In the genomic region with DNA sequence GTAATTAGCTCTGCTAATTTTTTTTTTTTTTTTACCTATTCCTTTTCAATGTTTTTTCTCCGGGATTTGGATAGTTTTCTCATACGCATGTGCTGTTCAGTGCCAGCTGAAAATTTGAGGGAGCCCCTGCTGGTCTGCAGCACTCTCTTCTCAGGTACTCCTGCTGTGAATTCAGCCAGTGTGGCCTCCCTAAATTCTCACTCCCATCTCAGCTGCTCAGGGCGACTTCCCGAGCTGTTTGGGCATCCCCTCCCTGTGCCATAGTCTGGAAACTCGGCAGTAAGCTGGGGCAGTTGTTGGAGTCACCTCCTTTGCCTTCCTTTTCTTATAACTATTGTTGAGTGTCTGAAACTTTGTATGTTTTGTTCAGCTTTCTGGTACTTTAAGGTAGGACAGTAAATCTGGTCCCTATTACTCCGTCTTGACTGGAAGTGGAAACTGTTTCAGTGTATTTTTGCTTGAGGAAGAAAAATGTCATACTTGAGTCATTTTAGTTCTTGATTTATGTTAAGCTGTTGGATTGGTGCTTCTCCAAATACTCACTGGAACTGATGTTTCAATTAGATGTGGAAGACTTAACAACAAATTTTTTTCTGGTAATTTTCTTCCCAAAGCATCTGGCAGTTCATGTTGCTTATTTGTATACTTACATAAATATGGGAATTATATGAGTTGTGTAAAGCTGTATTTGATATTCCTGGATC, we compare ENCODE assay signal across 22 cellular contexts. TPM values are rescaled to one million over a fixed set of nuclear protein-coding genes. Genes with fewer than 3 reads are reported as not detected.
DNase-seq lines count a peak whose midpoint lies in the region; ATAC-seq, FAIRE-seq and TF ChIP-seq lines count a peak whose summit lies in the region.
"Had no signal": no experiment of that assay in that cellular context is flagged by ENCODE, and none has a peak within 500 bp of the region (broad histone marks: within the 10 kb centered on the region; RNA-seq: fewer than 3 reads in every experiment).

No MANE protein-coding gene starts in this region.

- H3K18ac ChIP-seq in mesendoderm (ENCODE audit: low read length): no peak overlapping the region

- POLR2A ChIA-PET in HEK293 (lab: Yijun Ruan, JAX): interaction anchor here (0.5 kb wide), 1 partner anchor 678 kb away, joined by 6 read pairs; no protein-coding TSS in a partner anchor

- H3K36me3 ChIP-seq in HEK293 (ENCODE audit: control insufficient read depth in 2 of 2, insufficient read depth in 1 of 2, low read length in 2 of 2): peaks cover 12 to 30% of the 10 kb centered on the region in 2 experiments
- H3K36me3 ChIP-seq in astrocyte (ENCODE audit: insufficient read depth, low read length): no peaks in the 10 kb centered on the region
- H3K36me3 ChIP-seq in mesendoderm (ENCODE audit: control insufficient read depth, insufficient read depth, low read length): no peaks in the 10 kb centered on the region
- H3K36me3 ChIP-seq in tibial artery: peaks cover 11 to 18% (median 14%) of the 10 kb centered on the region in 3 donors
- H3K36me3 ChIP-seq in brain microvascular endothelial cell (replicated peaks): no peaks in the 10 kb centered on the region

- DNase-seq in astrocyte (ENCODE audit: low read depth): peak; percentile 18
- DNase-seq in mesendoderm: peak; percentile 42
- no peak for DNase-seq in tibial artery
- DNase-seq in NCI-H774 (lab: John Stamatoyannopoulos, UW): no peak
- no peak for DNase-seq in NCI-H446 (lab: John Stamatoyannopoulos, UW)
- DNase-seq in brain microvascular endothelial cell: no peak
- DNase-seq: activated CD4-positive, alpha-beta memory T cell treated with anti-CD3 and anti-CD28 coated beads for 36 hours; activated effector memory CD4-positive, alpha-beta T cell treated with Interleukin-2 at 50 U/mL for 16 hours; activated naive CD8-positive, alpha-beta T cell treated with anti-CD3 and anti-CD28 coated beads, Interleukin-2, amount 50 U/mL, for 24 hours; CD4-positive, alpha-beta memory T cell; dermis blood vessel endothelial cell; DMS 273 treated with DMSO at 0.1 percent for 48 hours; left ventricle myocardium superior; NCI-H1105; NCI-H2081; testis had no signal

- H3K4me1 ChIP-seq in HEK293 (ENCODE audit: control insufficient read depth, insufficient read depth, low read length) (no peaks in the 10 kb centered on the region), astrocyte (ENCODE audit: insufficient read depth, low read length) (peaks cover 7% of the 10 kb centered on the region), mesendoderm (ENCODE audit: control insufficient read depth, low read depth, low read length) (no peaks in the 10 kb centered on the region), tibial artery (peaks cover 0 to 40% (median 14%) of the 10 kb centered on the region in 4 donors)
- H3K4me1 ChIP-seq: testis had no signal

- no peak overlapping the region for H2BK5ac ChIP-seq in mesendoderm (ENCODE audit: low read length)

- no peaks in the 10 kb centered on the region for H3K9me3 ChIP-seq in HEK293 (ENCODE audit: control insufficient read depth, insufficient read depth, low read depth, low read length)
- no peaks in the 10 kb centered on the region for H3K9me3 ChIP-seq in astrocyte (ENCODE audit: insufficient read depth, low read depth, low read length)
- H3K9me3 ChIP-seq in tibial artery: peaks cover 0 to 5% (median 0%) of the 10 kb centered on the region in 3 donors
- H3K9me3 ChIP-seq: testis had no signal

- H2AK5ac ChIP-seq in mesendoderm (ENCODE audit: low read length): no peak overlapping the region

- H3K4me2 ChIP-seq in astrocyte (ENCODE audit: low read length): peak overlapping the region; percentile 26
- no peak overlapping the region for H3K4me2 ChIP-seq in mesendoderm (ENCODE audit: low read length)

- in situ Hi-C loops in brain microvascular endothelial cell (cut with HindIII; ENCODE audit: low pct_ligation_motif_present, low sequenced_read_pairs): no loop called here

- H3K27me3 Mint-ChIP-seq in astrocyte (ENCODE audit: low read depth, unreplicated experiment): no peaks in the 10 kb centered on the region
- H3K27me3 Mint-ChIP-seq: activated CD4-positive, alpha-beta memory T cell treated with anti-CD3 and anti-CD28 coated beads for 36 hours; activated naive CD8-positive, alpha-beta T cell treated with anti-CD3 and anti-CD28 coated beads, Interleukin-2, amount 50 U/mL, for 24 hours; CD4-positive, alpha-beta memory T cell; progenitor cell of endocrine pancreas; stimulated activated memory B cell treated with anti-CD40 and anti-IgM and Interleukin-4, amounts not matched to agents 10 μg/mL and 1 μg/mL and 100 μg/mL, for 72 hours had no signal

- H4K8ac ChIP-seq in mesendoderm (ENCODE audit: low read depth, low read length): no peak overlapping the region

- H4K5ac ChIP-seq in mesendoderm (ENCODE audit: low read length): no peak overlapping the region

- no peak overlapping the region for H3K27ac ChIP-seq in HEK293 (ENCODE audit: extremely low read depth, low read depth, low read length)
- no peak overlapping the region for H3K27ac ChIP-seq in astrocyte (ENCODE audit: low read depth, low read length)
- no peak overlapping the region for H3K27ac ChIP-seq in mesendoderm (ENCODE audit: low read depth, low read length)
- peak overlapping the region; percentile 53 to 65 for H3K27ac ChIP-seq in tibial artery
- no peak overlapping the region for H3K27ac ChIP-seq in brain microvascular endothelial cell
- H3K27ac ChIP-seq: SK-N-MC, testis had no signal

- CTCF ChIA-PET in HEK293 (lab: Yijun Ruan, JAX): interaction anchor here (0.6 to 1.1 kb wide), 4 partner anchors 112 to 817 kb away, joined by 3 to 4 read pairs (median 4); no protein-coding TSS in a partner anchor

- H2AFZ ChIP-seq in astrocyte (ENCODE audit: low read depth, low read length): no peak overlapping the region

- H3K27ac Mint-ChIP-seq in astrocyte (ENCODE audit: unreplicated experiment): no peak overlapping the region
- H3K27ac Mint-ChIP-seq: activated naive CD8-positive, alpha-beta T cell treated with anti-CD3 and anti-CD28 coated beads, Interleukin-2, amount 50 U/mL, for 24 hours; CD4-positive, alpha-beta memory T cell; progenitor cell of endocrine pancreas; stimulated activated memory B cell treated with anti-CD40 and anti-IgM and Interleukin-4, amounts not matched to agents 10 μg/mL and 1 μg/mL and 100 μg/mL, for 72 hours had no signal

- H2BK15ac ChIP-seq in mesendoderm (replicated peaks; ENCODE audit: low read depth): no peak overlapping the region

- H3K23ac ChIP-seq in mesendoderm (ENCODE audit: low read length): no peak overlapping the region

- H3K79me2 ChIP-seq in astrocyte (ENCODE audit: insufficient read depth, low read length): no peaks in the 10 kb centered on the region
- H3K79me2 ChIP-seq in mesendoderm (ENCODE audit: control insufficient read depth, insufficient read depth, low read length): no peaks in the 10 kb centered on the region

- H3K27me3 ChIP-seq in astrocyte (ENCODE audit: insufficient read depth, low read length) (no peaks in the 10 kb centered on the region), mesendoderm (ENCODE audit: insufficient read depth, low read length, poor library complexity) (no peaks in the 10 kb centered on the region), tibial artery (no peaks in the 10 kb centered on the region), brain microvascular endothelial cell (replicated peaks) (no peaks in the 10 kb centered on the region)
- H3K27me3 ChIP-seq: testis had no signal

- no CpG with 5 or more reads among the region's 6 CpGs for WGBS in mesendoderm (ENCODE audit: extremely low coverage, insufficient coverage, low lambda C conversion rate)

- H3K79me1 ChIP-seq in mesendoderm (ENCODE audit: low read length): no peaks in the 10 kb centered on the region

- no peak overlapping the region for H2BK120ac ChIP-seq in mesendoderm (ENCODE audit: low read depth, low read length)

- H3K4me3 ChIP-seq in HEK293 (ENCODE audit: low read depth, low read length): no peak overlapping the region
- H3K4me3 ChIP-seq in astrocyte (ENCODE audit: insufficient read depth, low read depth, low read length): no peak overlapping the region
- H3K4me3 ChIP-seq in mesendoderm (ENCODE audit: low read length): no peak overlapping the region
- H3K4me3 ChIP-seq in tibial artery: no peak overlapping the region
- H3K4me3 ChIP-seq in brain microvascular endothelial cell (ENCODE audit: low read depth, low read length): no peak overlapping the region
- H3K4me3 ChIP-seq: SK-N-MC, testis had no signal

- peaks cover 4% of the 10 kb centered on the region for H3K4me1 Mint-ChIP-seq in astrocyte (ENCODE audit: low read depth, unreplicated experiment)

- no peak for TF ChIP-seq CTCF in HEK293 (tag by site-specific recombination; IDR thresholded peaks at IDR 0.05)
- no peak for TF ChIP-seq CTCF in astrocyte (IDR thresholded peaks at IDR 0.05; ENCODE audit: insufficient read depth, low read depth, low read length)
- TF ChIP-seq CTCF in tibial artery (IDR thresholded peaks at IDR 0.05): no peak
- TF ChIP-seq CTCF in brain microvascular endothelial cell (IDR thresholded peaks at IDR 0.05; ENCODE audit: low read depth, low read length, missing control alignments): no peak

- no peaks in the 10 kb centered on the region for H4K20me1 ChIP-seq in astrocyte (ENCODE audit: insufficient read depth, low read length)

- H3K4ac ChIP-seq in mesendoderm (ENCODE audit: low read depth, low read length): no peak overlapping the region

- H3K9me3 Mint-ChIP-seq in astrocyte (ENCODE audit: unreplicated experiment): peaks cover 3% of the 10 kb centered on the region

- H3K4me3 Mint-ChIP-seq in astrocyte (ENCODE audit: unreplicated experiment): no peak overlapping the region
- H3K4me3 Mint-ChIP-seq: activated CD4-positive, alpha-beta memory T cell treated with anti-CD3 and anti-CD28 coated beads for 36 hours; activated naive CD8-positive, alpha-beta T cell treated with anti-CD3 and anti-CD28 coated beads, Interleukin-2, amount 50 U/mL, for 24 hours; stimulated activated memory B cell treated with anti-CD40 and anti-IgM and Interleukin-4, amounts not matched to agents 10 μg/mL and 1 μg/mL and 100 μg/mL, for 72 hours had no signal

- intact Hi-C loops in tibial artery (cut with DNase I; ENCODE audit: low total_unique reads): no loop called here

- peak; percentile 56 for FAIRE-seq in astrocyte (lab: Jason Lieb, UNC)
- FAIRE-seq: GM18507 had no signal

- H3K56ac ChIP-seq in mesendoderm (ENCODE audit: low read length): no peak overlapping the region

- ATAC-seq in GM21367 (IDR thresholded peaks at IDR 0.05; ENCODE audit: unreplicated experiment): no peak
- ATAC-seq: activated naive CD8-positive, alpha-beta T cell treated with anti-CD3 and anti-CD28 coated beads, Interleukin-2, amount 50 U/mL, for 24 hours; left ventricle myocardium superior; stimulated activated memory B cell treated with anti-CD40 and anti-IgM and Interleukin-4, amounts not matched to agents 10 μg/mL and 1 μg/mL and 100 μg/mL, for 72 hours had no signal

- H3K36me3 Mint-ChIP-seq in astrocyte (ENCODE audit: low read depth, unreplicated experiment): peaks cover 21% of the 10 kb centered on the region

- H3K9ac ChIP-seq in astrocyte (ENCODE audit: low read length): no peak overlapping the region
- H3K9ac ChIP-seq in mesendoderm (ENCODE audit: low read length): no peak overlapping the region

TF ChIP-seq in HEK293, 187 proteins besides CTCF, POLR2A, EP300 and RAD21:
- TF ChIP-seq ZIC2 (tag by site-specific recombination; IDR thresholded peaks at IDR 0.05) (peak; percentile 35; the same call in 1 of the 2 replicates), GLI2 (tag by site-specific recombination; IDR thresholded peaks at IDR 0.05; ENCODE audit: borderline replicate concordance, low read depth) (no peak)

RNA-seq across cellular contexts. Expression of a gene that starts 33.6 kb away (rescaled TPM):
- total RNA-seq in astrocyte: 24.7 and 26.9 TPM in 2 replicates
- 17.3 TPM for polyA plus RNA-seq in mesendoderm (2013, experiment 1 of 2)
- 18.4 TPM for polyA plus RNA-seq in mesendoderm (2013, experiment 2 of 2)

Comparison
In these comparisons a context has a peak if more than half of its experiments do, and no peak if none do; other contexts are left out.
1. H3K27ac ChIP-seq: peak in tibial artery (2 of 2); none in HEK293 (single experiment), astrocyte (single experiment), mesendoderm (single experiment) and brain microvascular endothelial cell (single experiment).
2. DNase-seq: peak in astrocyte (single experiment) and mesendoderm (single experiment); none in tibial artery (0 of 2), NCI-H774 (single experiment), NCI-H446 (0 of 2) and brain microvascular endothelial cell (single experiment).